In genomic region chr2:167756427-167756826, GRCh38 we compare ENCODE assay signal across 1 cellular context.
TF ChIP-seq lines count a peak whose summit lies in the region.

No MANE protein-coding gene starts in this region.

TF ChIP-seq in GM23338, 12 proteins besides CTCF, POLR2A, EP300 and RAD21 (continued from another document):
- TF ChIP-seq EZH2 (IDR thresholded peaks at IDR 0.05; ENCODE audit: low read depth, unreplicated experiment) (no peak), STAT1 (IDR thresholded peaks at IDR 0.05; ENCODE audit: unreplicated experiment) (no peak), NANOG (IDR thresholded peaks at IDR 0.05; ENCODE audit: borderline replicate concordance) (0 out of 2 replicates have a peak, but pooled peaks have one; percentile 24), ZNF114 (CRISPR knock-in tag; IDR thresholded peaks at IDR 0.05) (no peak), REST (IDR thresholded peaks at IDR 0.05; ENCODE audit: unreplicated experiment) (no peak), POLR2AphosphoS5 (IDR thresholded peaks at IDR 0.05; ENCODE audit: low read depth) (no peak), CREB1 (CRISPR knock-in tag; IDR thresholded peaks at IDR 0.05; ENCODE audit: low read depth) (no peak), ZNF331 (CRISPR knock-in tag; IDR thresholded peaks at IDR 0.05; ENCODE audit: low read depth) (no peak)
- TF ChIP-seq, protein P1, sequence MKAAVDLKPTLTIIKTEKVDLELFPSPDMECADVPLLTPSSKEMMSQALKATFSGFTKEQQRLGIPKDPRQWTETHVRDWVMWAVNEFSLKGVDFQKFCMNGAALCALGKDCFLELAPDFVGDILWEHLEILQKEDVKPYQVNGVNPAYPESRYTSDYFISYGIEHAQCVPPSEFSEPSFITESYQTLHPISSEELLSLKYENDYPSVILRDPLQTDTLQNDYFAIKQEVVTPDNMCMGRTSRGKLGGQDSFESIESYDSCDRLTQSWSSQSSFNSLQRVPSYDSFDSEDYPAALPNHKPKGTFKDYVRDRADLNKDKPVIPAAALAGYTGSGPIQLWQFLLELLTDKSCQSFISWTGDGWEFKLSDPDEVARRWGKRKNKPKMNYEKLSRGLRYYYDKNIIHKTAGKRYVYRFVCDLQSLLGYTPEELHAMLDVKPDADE (IDR thresholded peaks at IDR 0.05), result no peak
